In genomic region chr6:169978615-169979161, GRCh38 we compare ENCODE assay signal across 15 cellular contexts.
DNase-seq lines count a peak whose midpoint lies in the region; ATAC-seq, FAIRE-seq and TF ChIP-seq lines count a peak whose summit lies in the region.
"Had no signal": no experiment of that assay in that cellular context is flagged by ENCODE, and none has a peak within 500 bp of the region (broad histone marks: within the 10 kb centered on the region; RNA-seq: fewer than 3 reads in every experiment).

No MANE protein-coding gene starts in this region.

- H2BK5ac ChIP-seq in H1 (ENCODE audit: low read depth, low read length) = no peak overlapping the region

- CTCF ChIA-PET in H1 (lab: Charles Lee; ENCODE audit: partially characterized antibody) = no interaction called here
- CTCF ChIA-PET in HepG2 (lab: Yijun Ruan, JAX; ENCODE audit: low intra/inter-chr PET ratio, low total read pairs) = no interaction called here

- no peaks in the 10 kb centered on the region; a peak in 1 of 7 replicates for H3K4me1 ChIP-seq in H1 (replicated peaks in 1 of 4; ENCODE audit: control insufficient read depth in 3 of 4, insufficient read depth in 4 of 4, low read length in 3 of 4)
- no peaks in the 10 kb centered on the region for H3K4me1 ChIP-seq in HepG2 (ENCODE audit: insufficient read depth, low read length)
- H3K4me1 ChIP-seq in vagina = peaks cover 14% of the 10 kb centered on the region

- no peak overlapping the region for H3K14ac ChIP-seq in H1 (ENCODE audit: insufficient read length)

- no peak overlapping the region for H3K56ac ChIP-seq in H1 (replicated peaks; ENCODE audit: insufficient read length, low read depth, low read length)

- H4K20me1 ChIP-seq in H1 (replicated peaks in 1 of 2; ENCODE audit: control insufficient read depth in 1 of 2, insufficient read depth in 2 of 2, low read length in 2 of 2) = no peaks in the 10 kb centered on the region
- no peaks in the 10 kb centered on the region for H4K20me1 ChIP-seq in HepG2 (ENCODE audit: insufficient read depth, low read length)

- peak overlapping the region; percentile 20; the same call in 1 of the 2 replicates for H4K8ac ChIP-seq in H1 (ENCODE audit: extremely low read depth, insufficient read depth, low read length)

- H3K79me1 ChIP-seq in H1 (ENCODE audit: low read depth, low read length) = no peaks in the 10 kb centered on the region

- ATAC-seq in Right ventricle myocardium superior (ENCODE audit: poor library complexity) (no peak), left ventricle myocardium superior (no peak), HepG2 (no peak)
- ATAC-seq: activated T-cell treated with anti-CD3 and anti-CD28 coated beads, Interleukin-2, amount 50 U/mL, for 72 hours; PC-3 had no signal

- TF ChIP-seq CTCF in H1 (IDR thresholded peaks at IDR 0.05; ENCODE audit: control extremely low read depth in 1 of 3, insufficient read depth in 1 of 3, low read depth in 1 of 3, low read length in 3 of 3) (no peak), HepG2 (CRISPR knock-in tag; IDR thresholded peaks at IDR 0.05) (no peak), vagina (IDR thresholded peaks at IDR 0.05) (no peak)

- H3K79me2 ChIP-seq in H1 (ENCODE audit: control insufficient read depth in 1 of 2, insufficient read depth in 2 of 2, low read length in 2 of 2) (no peaks in the 10 kb centered on the region), HepG2 (ENCODE audit: insufficient read depth, low read length) (no peaks in the 10 kb centered on the region)

- H4K5ac ChIP-seq in H1 (ENCODE audit: insufficient read length, low read depth, low read length) = no peak overlapping the region

- in situ Hi-C loops in HepG2 (cut with HindIII; ENCODE audit: extremely low pct_ligation_motif_present, low pct_unique_long_range_greater_than_20kb) = no loop called here

- no peak overlapping the region for H2BK12ac ChIP-seq in H1 (ENCODE audit: low read depth, low read length)

- H2BK15ac ChIP-seq in H1 (ENCODE audit: low read length) = no peak overlapping the region

- no TSS peak for BruUV-seq in HepG2 (replicated peaks; lab: Mats Ljungman, UMichigan)

- no peak for TF ChIP-seq RAD21 in H1 (IDR thresholded peaks at IDR 0.05 in 1 of 2, conservative IDR thresholded peaks at IDR 0.05 in 1 of 2; ENCODE audit: low read depth in 2 of 2, low read length in 2 of 2)
- no peak for TF ChIP-seq RAD21 in HepG2 (CRISPR knock-in tag; IDR thresholded peaks at IDR 0.05)

- H2AK5ac ChIP-seq in H1 (ENCODE audit: low read depth, low read length) = no peak overlapping the region

- H3K27me3 ChIP-seq in H1 (replicated peaks in 1 of 4; ENCODE audit: control insufficient read depth in 3 of 4, extremely low read depth in 1 of 4, insufficient read depth in 3 of 4, low read length in 3 of 4) = no peaks in the 10 kb centered on the region
- peaks cover 20 to 76% of the 10 kb centered on the region in 2 experiments for H3K27me3 ChIP-seq in HepG2 (ENCODE audit: control insufficient read depth in 1 of 2, insufficient read depth in 2 of 2, low read length in 2 of 2)
- H3K27me3 ChIP-seq in vagina = no peaks in the 10 kb centered on the region
- H3K27me3 ChIP-seq: ovary had no signal

- H4K91ac ChIP-seq in H1 (replicated peaks; ENCODE audit: insufficient read length, low read length) = no peak overlapping the region

- 90% methylated on average over 25 of the region's 26 CpGs; no CpG with 5 or more reads in 1 of the 2 experiments for WGBS in H1 (ENCODE audit: extremely low coverage in 1 of 2, insufficient coverage in 1 of 2, insufficient read length in 1 of 2, insufficient replicate concordance in 2 of 2, low coverage in 1 of 2, low lambda C conversion rate in 2 of 2, missing lambda C conversion rate in 1 of 2), 2 experiments
- 37% methylated on average over 20 of the region's 26 CpGs for WGBS in HepG2 (ENCODE audit: low lambda C conversion rate)

- H2BK120ac ChIP-seq in H1 (replicated peaks; ENCODE audit: low read depth, low read length) = no peak overlapping the region

- H3K9ac ChIP-seq in H1 (replicated peaks in 1 of 4; ENCODE audit: extremely low read depth in 1 of 4, low read depth in 3 of 4, low read length in 3 of 4) (no peak overlapping the region), HepG2 (ENCODE audit: insufficient read depth, low read depth, low read length) (no peak overlapping the region)

- no peaks in the 10 kb centered on the region for H3K36me3 ChIP-seq in H1 (ENCODE audit: control insufficient read depth in 2 of 4, insufficient read depth in 4 of 4, low read length in 3 of 4)
- H3K36me3 ChIP-seq in HepG2 (replicated peaks in 1 of 2; ENCODE audit: control insufficient read depth in 1 of 2, insufficient read depth in 2 of 2, low read length in 2 of 2) = no peaks in the 10 kb centered on the region
- H3K36me3 ChIP-seq in vagina = no peaks in the 10 kb centered on the region
- H3K36me3 ChIP-seq: ovary had no signal

- TF ChIP-seq EP300 in H1 (IDR thresholded peaks at IDR 0.05; ENCODE audit: borderline replicate concordance in 1 of 2, low read depth in 2 of 2, low read length in 2 of 2) = no peak
- TF ChIP-seq EP300 in HepG2 (IDR thresholded peaks at IDR 0.05; ENCODE audit: low read depth in 2 of 2, low read length in 2 of 2) = no peak
- no peak for TF ChIP-seq EP300 in HepG2 (CRISPR knock-in tag; IDR thresholded peaks at IDR 0.05; ENCODE audit: borderline replicate concordance)

- H3K4me2 ChIP-seq in H1 (ENCODE audit: insufficient read depth in 1 of 2, low read depth in 2 of 2, low read length in 2 of 2) = no peak overlapping the region
- no peak overlapping the region for H3K4me2 ChIP-seq in HepG2 (ENCODE audit: low read depth, low read length)

- DNase-seq in Right ventricle myocardium superior (peak; percentile 42), left ventricle myocardium superior (no peak), H1 (ENCODE audit: low read depth in 1 of 2, low spot score in 2 of 2) (no peak), mesenteric fat pad (ENCODE audit: low spot score) (peak; percentile 83), ureter (ENCODE audit: low spot score) (peak; percentile 79), HepG2 (ENCODE audit: low spot score) (no peak), vagina (ENCODE audit: extremely low spot score in 2 of 2) (no peak)
- no peak for DNase-seq in activated CD4-positive, alpha-beta T cell treated with anti-CD3 and anti-CD28 coated beads, Interleukin-2, amount 50 U/mL, for 48 hours
- DNase-seq: activated CD4-positive, alpha-beta T cell treated with anti-CD3 and anti-CD28 coated beads, Interleukin-2, amount 50 U/mL, for 4 hours; activated T-cell treated with anti-CD3 and anti-CD28 coated beads, Interleukin-2, amount 50 U/mL, for 72 hours; NCI-H146; ovary; PC-3; stimulated activated naive CD4-positive, alpha-beta T cell; SW 1271 had no signal

- no peak for FAIRE-seq in H1 (lab: Jason Lieb, UNC)
- FAIRE-seq in HepG2 (lab: Jason Lieb, UNC) = no peak

- no peak overlapping the region for H3K23ac ChIP-seq in H1 (ENCODE audit: insufficient read length)

- H2AFZ ChIP-seq in H1 (ENCODE audit: low read length) = no peak overlapping the region
- no peak overlapping the region for H2AFZ ChIP-seq in HepG2 (ENCODE audit: low read length)

- intact Hi-C loops in Right ventricle myocardium superior (cut with DNase I) (no loop called here), left ventricle myocardium superior (cut with micrococcal nuclease) (no loop called here), HepG2 (cut with micrococcal nuclease; ENCODE audit: unreplicated experiment) (no loop called here), vagina (cut with DNase I) (no loop called here)

- no peak overlapping the region for H3K27ac ChIP-seq in H1 (ENCODE audit: low read depth, low read length)
- no peak overlapping the region for H3K27ac ChIP-seq in HepG2 (ENCODE audit: extremely low read length, insufficient read depth, low read length)
- H3K27ac ChIP-seq in vagina = no peak overlapping the region
- H3K27ac ChIP-seq: ovary had no signal

- POLR2A ChIA-PET in H1 (lab: Charles Lee; ENCODE audit: partially characterized antibody) = no interaction called here
- POLR2A ChIA-PET in HepG2 (lab: Yijun Ruan, JAX) = no interaction called here

- H2BK20ac ChIP-seq in H1 (ENCODE audit: low read length) = no peak overlapping the region

- TF ChIP-seq POLR2A in H1 (IDR thresholded peaks at IDR 0.05; ENCODE audit: control extremely low read depth in 1 of 2, low read depth in 2 of 2, low read length in 2 of 2) (no peak), HepG2 (IDR thresholded peaks at IDR 0.05; ENCODE audit: insufficient read depth in 1 of 2, low read depth in 2 of 2, low read length in 2 of 2) (no peak), vagina (IDR thresholded peaks at IDR 0.05) (no peak)

- no peak overlapping the region for H3K4me3 ChIP-seq in H1 (ENCODE audit: extremely low read depth in 1 of 4, insufficient read depth in 2 of 4, low read depth in 3 of 4, low read length in 4 of 4)
- H3K4me3 ChIP-seq in HepG2 (replicated peaks in 1 of 3; ENCODE audit: insufficient read depth in 1 of 3, low read depth in 2 of 3, low read length in 3 of 3) = no peak overlapping the region
- H3K4me3 ChIP-seq in vagina = no peak overlapping the region
- H3K4me3 ChIP-seq: ovary had no signal

- no peak overlapping the region for H3K18ac ChIP-seq in H1 (ENCODE audit: extremely low read depth, low read length)

- H3K23me2 ChIP-seq in H1 (ENCODE audit: low read depth, low read length) = no peaks in the 10 kb centered on the region

- H3K4ac ChIP-seq in H1 (replicated peaks; ENCODE audit: insufficient read length, low read depth, low read length) = no peak overlapping the region

- no peaks in the 10 kb centered on the region for H3K9me3 ChIP-seq in H1 (ENCODE audit: insufficient read depth in 2 of 2, low read depth in 1 of 2, low read length in 1 of 2)
- no peaks in the 10 kb centered on the region for H3K9me3 ChIP-seq in HepG2 (ENCODE audit: low read length)
- no peaks in the 10 kb centered on the region for H3K9me3 ChIP-seq in vagina
- H3K9me3 ChIP-seq: ovary had no signal

TF ChIP-seq in H1, 55 proteins besides CTCF, POLR2A, EP300 and RAD21:
- TF ChIP-seq RFX5 (IDR thresholded peaks at IDR 0.05; ENCODE audit: borderline replicate concordance, low read depth, low read length) (no peak), CBX5 (IDR thresholded peaks at IDR 0.05; ENCODE audit: low read depth, low read length) (no peak), BRCA1 (IDR thresholded peaks at IDR 0.05; ENCODE audit: low read depth, low read length) (no peak), ZNF274 (IDR thresholded peaks at IDR 0.05; ENCODE audit: borderline replicate concordance, extremely low read depth, low read length) (no peak), EGR1 (IDR thresholded peaks at IDR 0.05; ENCODE audit: borderline replicate concordance, low read depth, low read length) (no peak), POU5F1 (IDR thresholded peaks at IDR 0.05; ENCODE audit: low read depth, low read length) (no peak)

TF ChIP-seq in HepG2, 621 proteins besides CTCF, POLR2A, EP300 and RAD21 (continues in another document):
- TF ChIP-seq CBFB (CRISPR knock-in tag; IDR thresholded peaks at IDR 0.05) = no peak

Comparison
In these comparisons a context has a peak if more than half of its experiments do, and no peak if none do; other contexts are left out.
1. DNase-seq: peak in Right ventricle myocardium superior (single experiment), mesenteric fat pad (single experiment) and ureter (single experiment); none in left ventricle myocardium superior (single experiment), H1 (0 of 2), HepG2 (single experiment), vagina (0 of 2) and activated CD4-positive, alpha-beta T cell treated with anti-CD3 and anti-CD28 coated beads, Interleukin-2, amount 50 U/mL, for 48 hours (0 of 2).